ENCODE assay signal across 8 cellular contexts in the genomic region with DNA sequence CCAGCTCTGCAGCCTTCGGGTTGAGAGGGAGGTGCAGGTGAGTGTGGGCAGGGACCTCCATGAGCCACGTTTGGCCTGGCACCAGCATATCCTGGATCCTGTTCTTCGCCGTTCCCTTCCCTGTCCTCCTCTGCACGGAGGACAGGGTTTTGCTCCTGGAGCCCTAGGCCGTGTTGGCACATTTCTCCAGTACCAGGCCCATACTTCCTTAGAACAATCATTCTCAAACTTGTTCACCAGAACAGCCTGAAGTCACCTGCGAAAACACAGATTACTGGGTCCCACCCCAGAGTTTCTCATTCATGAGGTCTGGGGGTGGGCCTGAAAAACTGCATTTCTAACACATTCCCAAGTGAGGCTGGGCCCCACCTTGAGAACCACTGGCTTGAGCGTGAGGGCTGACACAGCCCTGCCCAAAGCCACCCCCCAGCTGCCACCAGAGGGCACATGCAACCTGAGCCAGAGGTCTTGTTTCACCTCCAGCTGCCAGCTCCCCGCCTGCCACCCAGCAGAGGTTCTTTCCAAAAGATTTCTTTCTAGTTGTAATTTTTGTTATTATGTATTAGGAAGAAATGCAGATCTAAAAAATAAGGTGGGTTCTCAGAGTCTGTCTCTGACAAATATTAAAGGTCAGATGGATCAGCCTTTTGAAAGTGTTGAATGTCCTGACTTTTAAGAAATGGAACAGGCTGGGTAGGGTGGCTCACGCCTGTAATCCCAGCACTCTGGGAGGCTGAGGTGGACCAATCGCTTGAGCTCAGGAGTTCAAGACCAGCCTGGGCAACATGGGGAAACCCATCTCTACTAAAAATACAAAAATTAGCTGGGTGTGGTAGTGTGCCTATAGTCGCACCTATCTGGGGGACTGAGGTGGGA. TPM values are rescaled to one million over a fixed set of nuclear protein-coding genes. Genes with fewer than 3 reads are reported as not detected.
DNase-seq lines count a peak whose midpoint lies in the region; ATAC-seq, FAIRE-seq and TF ChIP-seq lines count a peak whose summit lies in the region.

No MANE protein-coding gene starts in this region.

- no peak overlapping the region for H3K9ac ChIP-seq in adipocyte (ENCODE audit: low read length)

- TF ChIP-seq CTCF in AG09309 (IDR thresholded peaks at IDR 0.05; ENCODE audit: control insufficient read depth, insufficient read depth, low read depth, low read length, missing control alignments) (peak; percentile 43), kidney epithelial cell (IDR thresholded peaks at IDR 0.05; ENCODE audit: insufficient read depth, low read length, poor library complexity, severe bottlenecking) (peak; percentile 68)

- no peaks in the 10 kb centered on the region for H3K9me3 ChIP-seq in adipocyte (ENCODE audit: control insufficient read depth, low read length)

- H3K27me3 ChIP-seq in adipocyte (replicated peaks; ENCODE audit: control insufficient read depth, insufficient read depth, low read length) (no peaks in the 10 kb centered on the region), kidney epithelial cell (ENCODE audit: control insufficient read depth, insufficient read depth, low read length) (no peaks in the 10 kb centered on the region)

- peaks cover 30% of the 10 kb centered on the region for H3K4me1 ChIP-seq in adipocyte (ENCODE audit: control insufficient read depth, insufficient read depth, low read length)

- peaks cover 5% of the 10 kb centered on the region for H3K36me3 ChIP-seq in adipocyte (ENCODE audit: control insufficient read depth, insufficient read depth, low read length, severe bottlenecking)
- peaks cover 1% of the 10 kb centered on the region for H3K36me3 ChIP-seq in kidney epithelial cell (ENCODE audit: control insufficient read depth, insufficient read depth, low read length)

- ATAC-seq in HG02623 (IDR thresholded peaks at IDR 0.05; ENCODE audit: unreplicated experiment) (no peak), GM19351 (IDR thresholded peaks at IDR 0.05; ENCODE audit: unreplicated experiment) (no peak)

- DNase-seq in AG09309 (ENCODE audit: low read depth): no peak
- DNase-seq in H54 (ENCODE audit: insufficient read length, low spot score): peak; percentile 23
- DNase-seq in SW480 (ENCODE audit: low spot score): peak; percentile 48
- peak; percentile 31 for DNase-seq in adipocyte (ENCODE audit: low read depth)
- no peak for DNase-seq in kidney epithelial cell (ENCODE audit: low read depth)
- peak; percentile 38 for DNase-seq in stimulated activated CD8-positive, alpha-beta memory T cell treated with anti-CD3 and anti-CD28 coated beads, Interleukin-12 subunit alpha, Interleukin-12 subunit beta, amount 100 ng/mL, for 4 hours (ENCODE audit: low read depth)

- no peak overlapping the region for H3K4me3 ChIP-seq in AG09309 (ENCODE audit: control insufficient read depth, low read depth, low read length)
- H3K4me3 ChIP-seq in adipocyte (ENCODE audit: low read length): no peak overlapping the region
- no peak overlapping the region for H3K4me3 ChIP-seq in kidney epithelial cell (ENCODE audit: low read depth, low read length)

- no peak for FAIRE-seq in H54 (lab: Jason Lieb, UNC)

- no peak for TF ChIP-seq POLR2A in H54 (IDR thresholded peaks at IDR 0.05; ENCODE audit: low read depth, low read length)

RNA-seq across cellular contexts. Expression of gene LDLRAP1, which starts 39.6 kb away (rescaled TPM):
- total RNA-seq in kidney epithelial cell: 7.5 and 15.3 TPM in 2 replicates

Comparison
In these comparisons a context has a peak if more than half of its experiments do, and no peak if none do; other contexts are left out.
1. DNase-seq: peak in H54 (single experiment), SW480 (single experiment), adipocyte (single experiment) and stimulated activated CD8-positive, alpha-beta memory T cell treated with anti-CD3 and anti-CD28 coated beads, Interleukin-12 subunit alpha, Interleukin-12 subunit beta, amount 100 ng/mL, for 4 hours (single experiment); none in AG09309 (single experiment) and kidney epithelial cell (single experiment).